In the genomic region with DNA sequence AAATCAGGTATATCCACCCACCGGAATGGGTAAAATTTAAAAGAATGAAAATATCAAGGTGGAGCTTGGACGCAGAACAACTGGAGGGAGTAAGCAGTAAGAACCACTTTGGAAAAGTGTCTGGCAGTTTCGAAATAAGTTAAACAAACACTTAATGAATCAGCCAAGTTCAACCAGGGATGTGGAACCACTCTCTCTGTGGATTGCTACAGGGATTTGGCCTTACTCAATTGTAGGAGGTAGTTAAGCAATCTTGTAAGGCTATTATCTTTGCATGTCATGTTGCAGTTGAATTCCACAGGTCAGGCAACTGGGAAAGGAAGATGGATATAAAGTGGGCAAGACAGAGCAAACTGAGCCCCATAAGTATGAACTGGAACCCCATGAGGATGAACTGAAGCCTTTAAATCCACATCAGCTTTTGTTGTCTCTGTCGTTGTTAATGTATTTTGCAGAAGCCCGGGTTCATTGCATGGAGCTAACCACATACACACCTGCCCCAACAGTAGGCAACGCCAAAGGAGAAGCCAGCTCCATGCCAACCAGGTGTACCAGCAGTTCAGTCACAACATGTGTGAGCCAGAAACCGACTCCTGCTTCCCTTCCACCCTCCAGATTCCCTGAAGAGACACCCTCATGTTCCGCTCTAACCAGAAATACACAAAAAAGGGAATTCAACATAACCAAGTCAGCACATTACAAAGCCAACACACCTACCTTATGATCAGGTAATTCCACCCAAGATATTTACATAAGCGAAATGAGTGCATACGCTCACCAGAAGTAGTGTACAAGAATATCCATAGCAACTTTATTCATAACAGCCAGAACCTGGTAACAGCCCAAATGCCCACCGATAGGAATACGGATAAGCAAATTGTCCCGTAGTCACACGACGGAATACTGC, we compare ENCODE assay signal across 9 cellular contexts. TPM values are rescaled to one million over a fixed set of nuclear protein-coding genes. Genes with fewer than 3 reads are reported as not detected.
A peak's percentile ranks its signal among the peaks of the same experiment; 100 is the strongest.
DNase-seq lines count a peak whose midpoint lies in the region; ATAC-seq and TF ChIP-seq lines count a peak whose summit lies in the region.
"Had no signal": no experiment of that assay in that cellular context is flagged by ENCODE, and none has a peak within 500 bp of the region (broad histone marks: within the 10 kb centered on the region; RNA-seq: fewer than 3 reads in every experiment).

No MANE protein-coding gene starts in this region.

- no peaks in the 10 kb centered on the region for H3K79me2 ChIP-seq in mesendoderm (ENCODE audit: control insufficient read depth, insufficient read depth, low read length)

- H3K9me3 Mint-ChIP-seq in activated T-cell treated with anti-CD3 and anti-CD28 coated beads, Interleukin-2, amount 50 U/mL, for 24 hours: no peaks in the 10 kb centered on the region

- ATAC-seq in GM21528 (IDR thresholded peaks at IDR 0.05; ENCODE audit: low FRiP score, unreplicated experiment) (no peak), HG03280 (IDR thresholded peaks at IDR 0.05; ENCODE audit: unreplicated experiment) (no peak)

- no peak overlapping the region for H3K27ac Mint-ChIP-seq in activated T-cell treated with anti-CD3 and anti-CD28 coated beads, Interleukin-2, amount 50 U/mL, for 24 hours

- H3K36me3 ChIP-seq in mesendoderm (ENCODE audit: control insufficient read depth, insufficient read depth, low read length): no peaks in the 10 kb centered on the region

- WGBS in mesendoderm (ENCODE audit: extremely low coverage, insufficient coverage, low lambda C conversion rate): no CpG with 5 or more reads among the region's 15 CpGs

- no peaks in the 10 kb centered on the region for H3K4me1 ChIP-seq in mesendoderm (ENCODE audit: control insufficient read depth, low read depth, low read length)

- no peak overlapping the region for H2BK15ac ChIP-seq in mesendoderm (replicated peaks; ENCODE audit: low read depth)

- no peak for TF ChIP-seq CTCF in cardiac fibroblast (IDR thresholded peaks at IDR 0.05; ENCODE audit: low read depth, low read length)

- DNase-seq in AG20443 (ENCODE audit: low spot score) (peak; percentile 90), Kasumi-1 (lab: John Stamatoyannopoulos, UW) (peak; percentile 10 to 17), cardiac fibroblast (ENCODE audit: low read depth in 2 of 2) (peak; percentile 95 to 97), mesendoderm (no peak), G401 (ENCODE audit: low spot score) (no peak)
- no peak for DNase-seq in activated T-cell treated with anti-CD3 and anti-CD28 coated beads, Interleukin-2, amount 50 U/mL, for 24 hours

- H3K4me2 ChIP-seq in mesendoderm (ENCODE audit: low read length): no peak overlapping the region

- in situ Hi-C loops in G401 (cut with HindIII; ENCODE audit: low sequenced_read_pairs): no loop called here

- H2BK120ac ChIP-seq in mesendoderm (ENCODE audit: low read depth, low read length): no peak overlapping the region

- H3K4me3 ChIP-seq in cardiac fibroblast (replicated peaks in 1 of 2; ENCODE audit: low read depth in 2 of 2, low read length in 2 of 2) (no peak overlapping the region), mesendoderm (ENCODE audit: low read length) (no peak overlapping the region)

- no peaks in the 10 kb centered on the region for H3K79me1 ChIP-seq in mesendoderm (ENCODE audit: low read length)

- no peak overlapping the region for H3K4me3 Mint-ChIP-seq in activated T-cell treated with anti-CD3 and anti-CD28 coated beads, Interleukin-2, amount 50 U/mL, for 24 hours

- no peak overlapping the region for H4K5ac ChIP-seq in mesendoderm (ENCODE audit: low read length)

- no peak overlapping the region for H2BK5ac ChIP-seq in mesendoderm (ENCODE audit: low read length)

- H3K27me3 ChIP-seq in mesendoderm (ENCODE audit: insufficient read depth, low read length, poor library complexity): no peaks in the 10 kb centered on the region

- H3K18ac ChIP-seq in mesendoderm (ENCODE audit: low read length): no peak overlapping the region

- H3K27ac ChIP-seq in mesendoderm (ENCODE audit: low read depth, low read length): no peak overlapping the region

- no peaks in the 10 kb centered on the region for H3K36me3 Mint-ChIP-seq in activated T-cell treated with anti-CD3 and anti-CD28 coated beads, Interleukin-2, amount 50 U/mL, for 24 hours (ENCODE audit: low read depth)

- H3K27me3 Mint-ChIP-seq in activated T-cell treated with anti-CD3 and anti-CD28 coated beads, Interleukin-2, amount 50 U/mL, for 24 hours: peaks cover 3% of the 10 kb centered on the region

- H3K23ac ChIP-seq in mesendoderm (ENCODE audit: low read length): no peak overlapping the region

- no peak overlapping the region for H4K8ac ChIP-seq in mesendoderm (ENCODE audit: low read depth, low read length)

- H3K56ac ChIP-seq in mesendoderm (ENCODE audit: low read length): peak overlapping the region; percentile 15

- H3K9ac ChIP-seq in mesendoderm (ENCODE audit: low read length): no peak overlapping the region

- peaks cover 12% of the 10 kb centered on the region for H3K4me1 Mint-ChIP-seq in activated T-cell treated with anti-CD3 and anti-CD28 coated beads, Interleukin-2, amount 50 U/mL, for 24 hours (ENCODE audit: low read depth)

- H3K4ac ChIP-seq in mesendoderm (ENCODE audit: low read depth, low read length): no peak overlapping the region

- no peak overlapping the region for H2AK5ac ChIP-seq in mesendoderm (ENCODE audit: low read length)

RNA-seq across cellular contexts. Expression of a gene that starts 8.0 kb away (rescaled TPM):
- polyA plus RNA-seq in mesendoderm (2013, experiment 1 of 2): 28.3 TPM
- polyA plus RNA-seq in mesendoderm (2013, experiment 2 of 2): 29.2 TPM
- not detected in 2 replicates for total RNA-seq in G401 (2014; rRNA removed; shearing (Covaris generic))

RNA-seq across cellular contexts. Expression of a gene that starts 25.4 kb away (rescaled TPM):
- polyA plus RNA-seq in mesendoderm (2013, experiment 1 of 2): 4.2 TPM
- 4.5 TPM for polyA plus RNA-seq in mesendoderm (2013, experiment 2 of 2)
- 2.9 TPM in 1 of 2 replicates, not detected in the other for total RNA-seq in G401 (2014; rRNA removed; shearing (Covaris generic))

RNA-seq across cellular contexts. Expression of a gene that starts 44.4 kb away (rescaled TPM):
- 0.13 TPM for polyA plus RNA-seq in mesendoderm (2013, experiment 1 of 2)
- 0.08 TPM for polyA plus RNA-seq in mesendoderm (2013, experiment 2 of 2)
- total RNA-seq in G401 (2014; rRNA removed; shearing (Covaris generic)): not detected in 2 replicates
- total RNA-seq: osteocyte had no signal

RNA-seq across cellular contexts. Expression of a gene that starts 53.9 kb away (rescaled TPM):
- polyA plus RNA-seq in mesendoderm (2013, experiment 1 of 2): not detected
- not detected for polyA plus RNA-seq in mesendoderm (2013, experiment 2 of 2)
- not detected in 2 replicates for total RNA-seq in G401 (2014; rRNA removed; shearing (Covaris generic))
- total RNA-seq: osteocyte had no signal

Comparison
In these comparisons a context has a peak if more than half of its experiments do, and no peak if none do; other contexts are left out.
1. DNase-seq: peak in AG20443 (single experiment), Kasumi-1 (2 of 2) and cardiac fibroblast (2 of 2); none in mesendoderm (single experiment), activated T-cell treated with anti-CD3 and anti-CD28 coated beads, Interleukin-2, amount 50 U/mL, for 24 hours (single experiment) and G401 (single experiment).